In the genomic region with DNA sequence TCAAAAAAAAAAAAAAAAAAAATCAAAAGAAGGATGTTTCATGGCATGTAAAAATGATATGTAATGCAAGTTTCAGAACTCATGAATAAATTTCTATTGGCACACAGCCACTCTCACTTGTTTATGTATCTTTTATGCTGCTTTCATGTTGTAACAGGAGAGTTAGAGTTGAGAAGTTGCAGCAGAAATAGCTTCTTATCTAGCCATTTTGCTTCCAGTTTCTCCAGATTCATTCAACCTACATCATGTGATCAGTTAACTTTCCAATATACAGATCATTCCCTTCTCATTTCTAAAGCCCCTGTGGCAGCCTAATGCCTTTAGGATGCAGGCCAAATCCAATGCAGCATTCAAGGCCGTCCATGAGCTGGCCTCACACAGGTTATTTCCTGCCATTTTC, we compare ENCODE assay signal across 1 cellular context.
TF ChIP-seq lines count a peak whose summit lies in the region.

No MANE protein-coding gene starts in this region.

TF ChIP-seq in IMR-90, 13 proteins besides CTCF, POLR2A, EP300 and RAD21:
- TF ChIP-seq MAFK (IDR thresholded peaks at IDR 0.05; ENCODE audit: low read depth, low read length) (no peak), FOS (IDR thresholded peaks at IDR 0.05; ENCODE audit: low read depth, low read length) (no peak), BHLHE40 (IDR thresholded peaks at IDR 0.05; ENCODE audit: low read depth, low read length) (no peak), MXI1 (IDR thresholded peaks at IDR 0.05; ENCODE audit: borderline replicate concordance, low read depth, low read length) (no peak), SMC3 (IDR thresholded peaks at IDR 0.05; ENCODE audit: low read depth, low read length) (no peak), NFE2L2 (IDR thresholded peaks at IDR 0.05; ENCODE audit: low read depth, low read length) (no peak), RCOR1 (IDR thresholded peaks at IDR 0.05; ENCODE audit: insufficient replicate concordance, low read length) (no peak), MAZ (IDR thresholded peaks at IDR 0.05; ENCODE audit: borderline replicate concordance, low read depth, low read length) (no peak), ELK1 (IDR thresholded peaks at IDR 0.05; ENCODE audit: borderline replicate concordance, low read depth, low read length) (no peak), CEBPB (IDR thresholded peaks at IDR 0.05; ENCODE audit: low read depth, low read length) (no peak), RFX5 (IDR thresholded peaks at IDR 0.05; ENCODE audit: low read depth, low read length) (no peak), CHD1 (IDR thresholded peaks at IDR 0.05; ENCODE audit: low read depth, low read length) (no peak)
- TF ChIP-seq, protein P1, sequence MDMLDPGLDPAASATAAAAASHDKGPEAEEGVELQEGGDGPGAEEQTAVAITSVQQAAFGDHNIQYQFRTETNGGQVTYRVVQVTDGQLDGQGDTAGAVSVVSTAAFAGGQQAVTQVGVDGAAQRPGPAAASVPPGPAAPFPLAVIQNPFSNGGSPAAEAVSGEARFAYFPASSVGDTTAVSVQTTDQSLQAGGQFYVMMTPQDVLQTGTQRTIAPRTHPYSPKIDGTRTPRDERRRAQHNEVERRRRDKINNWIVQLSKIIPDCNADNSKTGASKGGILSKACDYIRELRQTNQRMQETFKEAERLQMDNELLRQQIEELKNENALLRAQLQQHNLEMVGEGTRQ (IDR thresholded peaks at IDR 0.05; ENCODE audit: low read depth, low read length), result no peak
